Comparison of ENCODE assay signal across 8 cellular contexts in the genomic region with DNA sequence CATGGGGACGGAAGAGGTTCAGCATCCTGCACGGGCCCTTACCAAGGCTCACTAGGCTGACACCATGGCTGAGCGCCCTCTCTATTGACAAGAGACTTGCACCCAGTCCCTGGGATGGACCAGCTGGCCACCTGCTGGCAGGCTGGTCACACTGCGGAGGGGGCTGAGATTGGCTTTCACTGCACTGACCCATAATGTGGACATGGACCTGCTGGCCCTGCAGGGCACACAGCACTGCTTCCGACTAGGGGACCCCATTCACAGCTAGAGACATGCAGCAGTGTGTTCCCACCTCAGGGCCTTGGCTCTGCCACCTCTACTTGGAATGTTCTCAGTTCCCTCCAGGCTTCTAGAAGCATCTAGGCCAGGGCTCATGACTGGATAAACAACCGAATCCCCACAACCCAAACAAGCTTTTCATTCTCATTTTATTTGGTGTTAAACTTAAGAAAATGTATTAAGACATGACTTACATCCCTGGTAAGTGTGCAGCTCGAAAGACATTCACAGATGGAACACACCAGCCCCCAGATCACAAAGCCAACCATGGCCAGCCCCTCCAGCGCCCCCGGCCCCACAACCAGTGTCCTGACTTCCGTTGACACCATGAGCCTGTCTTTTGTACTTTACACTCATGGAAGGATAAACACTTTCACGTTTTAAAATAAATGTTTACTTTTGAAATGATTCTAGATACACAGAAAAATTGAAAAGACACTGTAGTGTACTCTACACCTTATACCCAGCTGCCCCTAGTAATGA. TPM values are rescaled to one million over a fixed set of nuclear protein-coding genes. Genes with fewer than 3 reads are reported as not detected.
A peak's percentile ranks its signal among the peaks of the same experiment; 100 is the strongest.
DNase-seq lines count a peak whose midpoint lies in the region; TF ChIP-seq lines count a peak whose summit lies in the region.

No MANE protein-coding gene starts in this region.

- no peak overlapping the region for H3K4me2 ChIP-seq in hepatocyte

- DNase-seq in activated gamma-delta T cell treated with Interleukin-2 at 50 U/mL for 16 hours, result peak; percentile 28
- no peak for DNase-seq in activated gamma-delta T cell (lab: John Stamatoyannopoulos, UW)
- DNase-seq in SJCRH30, result peak; percentile 77 to 85
- peak; percentile 65 to 84 (median 80) for DNase-seq in adrenal gland
- peak; percentile 68 for DNase-seq in hepatocyte (ENCODE audit: low spot score)
- DNase-seq in stimulated activated CD4-positive, alpha-beta T cell treated with anti-CD3 and anti-CD28 coated beads, Interleukin-12 subunit alpha, Interleukin-12 subunit beta, amount 100 ng/mL, for 48 hours (ENCODE audit: low read depth in 2 of 3, low spot score in 1 of 3), result peak in 2 of 3 donors; percentile 35 to 47
- no peak for DNase-seq in NCI-H774 (lab: John Stamatoyannopoulos, UW)
- DNase-seq in GDM1 (lab: John Stamatoyannopoulos, UW), result no peak

- TF ChIP-seq CTCF in adrenal gland (IDR thresholded peaks at IDR 0.05) (peak; percentile 76 to 94 (median 88)), hepatocyte (IDR thresholded peaks at IDR 0.05; ENCODE audit: poor library complexity) (peak; percentile 57)

- no peaks in the 10 kb centered on the region for H3K9me3 ChIP-seq in SJCRH30 (replicated peaks)
- no peaks in the 10 kb centered on the region for H3K9me3 ChIP-seq in adrenal gland (replicated peaks in 1 of 3)
- H3K9me3 ChIP-seq in hepatocyte (ENCODE audit: low read depth), result no peaks in the 10 kb centered on the region

- TF ChIP-seq POLR2A in adrenal gland (IDR thresholded peaks at IDR 0.05), result no peak

- H3K4me3 ChIP-seq in SJCRH30, result no peak overlapping the region
- no peak overlapping the region for H3K4me3 ChIP-seq in adrenal gland
- no peak overlapping the region for H3K4me3 ChIP-seq in hepatocyte

- H3K36me3 ChIP-seq in SJCRH30 (no peaks in the 10 kb centered on the region), adrenal gland (replicated peaks in 1 of 2) (no peaks in the 10 kb centered on the region), hepatocyte (replicated peaks; ENCODE audit: insufficient read depth, low read depth) (no peaks in the 10 kb centered on the region)

- intact Hi-C loops in adrenal gland (cut with DNase I), result loop anchor here (5.0 kb wide), 3 partner anchors 177 to 192 kb away; no protein-coding TSS in a partner anchor

- H3K9me2 ChIP-seq in hepatocyte (replicated peaks; ENCODE audit: insufficient read depth), result no peaks in the 10 kb centered on the region

- peaks cover 3% of the 10 kb centered on the region for H3K27me3 ChIP-seq in SJCRH30
- no peaks in the 10 kb centered on the region for H3K27me3 ChIP-seq in adrenal gland
- no peaks in the 10 kb centered on the region for H3K27me3 ChIP-seq in hepatocyte

- H4K20me1 ChIP-seq in hepatocyte (ENCODE audit: insufficient read depth, poor library complexity, severe bottlenecking), result no peaks in the 10 kb centered on the region

- H3K4me1 ChIP-seq in SJCRH30 (no peaks in the 10 kb centered on the region), adrenal gland (replicated peaks in 1 of 2) (no peaks in the 10 kb centered on the region), hepatocyte (ENCODE audit: insufficient read depth) (no peaks in the 10 kb centered on the region)

- H2AFZ ChIP-seq in hepatocyte, result no peak overlapping the region

- WGBS in adrenal gland, 4 donors, result 60 to 73% (median 65%) methylated on average over 7 to 11 of the region's 11 CpGs
- 66% methylated on average over 11 of the region's 11 CpGs for WGBS in hepatocyte (ENCODE audit: low lambda C conversion rate, missing lambda C conversion rate)

- no peak overlapping the region for H3K27ac ChIP-seq in SJCRH30
- no peak overlapping the region for H3K27ac ChIP-seq in adrenal gland
- H3K27ac ChIP-seq in hepatocyte, result no peak overlapping the region

- H3K79me2 ChIP-seq in hepatocyte, result no peaks in the 10 kb centered on the region

RNA-seq across cellular contexts. Expression of a gene that starts 9.3 kb away (rescaled TPM):
- total RNA-seq in SJCRH30 (2014; rRNA removed; shearing (Covaris generic)), result not detected in 2 replicates
- total RNA-seq in adrenal gland (not detected), hepatocyte (not detected in 2 replicates)
- polyA plus RNA-seq in adrenal gland (not detected), hepatocyte (not detected in 2 replicates)

RNA-seq across cellular contexts. Expression of a gene that starts 18.9 kb away (rescaled TPM):
- total RNA-seq in SJCRH30 (2014; rRNA removed; shearing (Covaris generic)), result 27.1 and 34.9 TPM in 2 replicates
- total RNA-seq in adrenal gland, result 10 to 100 TPM; 26.8 to 50.2 (median 33.7) TPM
- polyA plus RNA-seq in adrenal gland, result 100 to 1,000 TPM in 2 of 3 donors, 1 to 10 TPM in 1; 8.0 to 172 (median 114) TPM
- 15.3 and 16.8 TPM in 2 replicates for total RNA-seq in hepatocyte
- polyA plus RNA-seq in hepatocyte, result 32.3 and 51.1 TPM in 2 replicates

RNA-seq across cellular contexts. Expression of a gene that starts 23.1 kb away (rescaled TPM):
- total RNA-seq in SJCRH30 (2014; rRNA removed; shearing (Covaris generic)), result 81.4 and 83.9 TPM in 2 replicates
- total RNA-seq in adrenal gland (100 to 1,000 TPM in 4 of 8 donors, 10 to 100 TPM in 4; 13.4 to 633 (median 92.8) TPM), hepatocyte (12.6 and 17.4 TPM in 2 replicates)
- polyA plus RNA-seq in adrenal gland (100 to 1,000 TPM in 1 of 3 donors, 10 to 100 TPM in 2; 52.7 to 488 (median 90.1) TPM), hepatocyte (59.4 and 66.2 TPM in 2 replicates)

RNA-seq across cellular contexts. Expression of a gene that starts 27.1 kb away (rescaled TPM):
- 0.42 TPM in 1 of 2 replicates, not detected in the other for total RNA-seq in SJCRH30 (2014; rRNA removed; shearing (Covaris generic))
- total RNA-seq in adrenal gland (1 to 10 TPM in 5 of 8 donors, under 1 TPM in 3; 0.18 to 4.9 (median 1.7) TPM), hepatocyte (1.0 and 1.3 TPM in 2 replicates)
- polyA plus RNA-seq in adrenal gland (10 to 100 TPM in 1 of 3 donors, 1 to 10 TPM in 2; 1.5 to 52.5 (median 8.2) TPM), hepatocyte (1.3 and 2.7 TPM in 2 replicates)

RNA-seq across cellular contexts. Expression of a gene that starts 48.8 kb away (rescaled TPM):
- total RNA-seq in SJCRH30 (2014; rRNA removed; shearing (Covaris generic)), result 0.08 TPM in 1 of 2 replicates, not detected in the other
- total RNA-seq in adrenal gland, result 1 to 10 TPM in 7 of 8 donors, under 1 TPM in 1; 0.69 to 9.9 (median 2.9) TPM
- 1 to 10 TPM in 2 of 3 donors, under 1 TPM in 1; 0.88 to 4.4 (median 2.4) TPM for polyA plus RNA-seq in adrenal gland
- 0.47 and 1.0 TPM in 2 replicates for total RNA-seq in hepatocyte
- polyA plus RNA-seq in hepatocyte, result 1.4 and 1.8 TPM in 2 replicates

Comparison
In these comparisons a context has a peak if more than half of its experiments do, and no peak if none do; other contexts are left out.
1. DNase-seq: peak in activated gamma-delta T cell treated with Interleukin-2 at 50 U/mL for 16 hours (single experiment), SJCRH30 (2 of 2), adrenal gland (7 of 7), hepatocyte (single experiment) and stimulated activated CD4-positive, alpha-beta T cell treated with anti-CD3 and anti-CD28 coated beads, Interleukin-12 subunit alpha, Interleukin-12 subunit beta, amount 100 ng/mL, for 48 hours (2 of 3); none in activated gamma-delta T cell (single experiment), NCI-H774 (single experiment) and GDM1 (single experiment).